ENCODE assay signal across 8 cellular contexts in the genomic region with DNA sequence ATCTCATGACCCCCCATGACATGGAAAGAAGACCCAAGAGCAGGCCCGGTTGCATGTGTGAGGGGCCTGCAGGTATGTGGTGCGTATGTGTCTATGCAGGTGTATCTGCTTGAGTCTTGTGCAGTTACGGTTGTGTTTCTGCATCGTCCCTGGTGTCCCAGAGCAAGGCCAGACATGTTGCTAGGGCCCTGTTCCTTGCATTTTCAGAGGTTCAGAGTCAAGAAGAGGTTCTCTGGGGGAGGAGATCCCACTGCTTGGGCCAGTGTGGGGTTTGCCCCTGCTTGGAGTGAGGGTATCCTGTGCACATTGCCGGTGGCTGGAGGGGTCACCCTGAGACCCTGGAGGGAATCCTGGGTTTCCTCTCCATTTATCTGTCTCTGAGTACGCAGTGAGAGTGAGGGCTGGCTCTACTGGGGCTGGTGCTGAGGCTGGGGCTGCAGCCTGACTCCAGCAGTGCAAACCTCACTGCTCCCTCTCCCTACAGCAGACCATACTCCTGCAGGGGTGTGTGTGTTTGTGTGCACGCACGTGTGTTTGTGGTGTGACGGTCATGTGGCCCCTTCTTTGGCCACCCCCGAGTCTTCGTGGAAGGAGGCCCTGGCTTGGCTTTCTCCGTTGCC. TPM values are rescaled to one million over a fixed set of nuclear protein-coding genes. Genes with fewer than 3 reads are reported as not detected.
DNase-seq lines count a peak whose midpoint lies in the region; ATAC-seq, FAIRE-seq and TF ChIP-seq lines count a peak whose summit lies in the region.

No MANE protein-coding gene starts in this region.

- peaks cover 92% of the 10 kb centered on the region for H3K79me2 ChIP-seq in hepatocyte

- H3K4me3 ChIP-seq in HFF-Myc (replicated peaks; ENCODE audit: low read depth, low read length): peak overlapping the region; percentile 95
- no peak overlapping the region for H3K4me3 ChIP-seq in hepatocyte
- peak overlapping the region in 1 of 2 donors; percentile 95 for H3K4me3 ChIP-seq in small intestine (ENCODE audit: low read depth in 1 of 2, low read length in 2 of 2)

- peak overlapping the region; percentile 97 for H3K27ac Mint-ChIP-seq in activated T-helper 17 cell treated with anti-CD3 and anti-CD28 coated beads, Interleukin-2, amount 50 U/mL, for 72 hours

- H3K9me2 ChIP-seq in hepatocyte (replicated peaks; ENCODE audit: insufficient read depth): no peaks in the 10 kb centered on the region

- no peak overlapping the region for H2AFZ ChIP-seq in hepatocyte

- DNase-seq in HFF-Myc (ENCODE audit: extremely low read depth, low read depth): no peak
- no peak for DNase-seq in hepatocyte (ENCODE audit: low spot score)
- no peak for DNase-seq in small intestine
- no peak for DNase-seq in NCI-H345 (lab: John Stamatoyannopoulos, UW)
- DNase-seq in activated gamma-delta T cell treated with Interleukin-2 at 50 U/mL for 16 hours: no peak
- DNase-seq in midbrain (lab: John Stamatoyannopoulos, UW): no peak

- no peak overlapping the region for H3K27ac ChIP-seq in hepatocyte
- peak overlapping the region; percentile 15 to 97 for H3K27ac ChIP-seq in small intestine (ENCODE audit: low read depth in 1 of 2, low read length in 1 of 2)

- peaks cover 45% of the 10 kb centered on the region for H3K4me1 Mint-ChIP-seq in activated T-helper 17 cell treated with anti-CD3 and anti-CD28 coated beads, Interleukin-2, amount 50 U/mL, for 72 hours

- FAIRE-seq in small intestine (lab: Jason Lieb, UNC): no peak

- no peak for ATAC-seq in activated T-helper 17 cell treated with anti-CD3 and anti-CD28 coated beads, Interleukin-2, amount 50 U/mL, for 72 hours (replicated peaks)
- no peak for ATAC-seq in HG03108 (IDR thresholded peaks at IDR 0.05; ENCODE audit: unreplicated experiment)

- H3K36me3 Mint-ChIP-seq in activated T-helper 17 cell treated with anti-CD3 and anti-CD28 coated beads, Interleukin-2, amount 50 U/mL, for 72 hours (ENCODE audit: low read depth): peaks cover 81% of the 10 kb centered on the region

- H3K27me3 Mint-ChIP-seq in activated T-helper 17 cell treated with anti-CD3 and anti-CD28 coated beads, Interleukin-2, amount 50 U/mL, for 72 hours: no peaks in the 10 kb centered on the region

- H4K20me1 ChIP-seq in hepatocyte (ENCODE audit: insufficient read depth, poor library complexity, severe bottlenecking): peaks cover 78% of the 10 kb centered on the region

- H3K4me1 ChIP-seq in hepatocyte (ENCODE audit: insufficient read depth) (peaks cover 38% of the 10 kb centered on the region), small intestine (ENCODE audit: control insufficient read depth in 2 of 2, insufficient read depth in 1 of 2, low read depth in 1 of 2, low read length in 1 of 2) (peaks cover 7 to 37% of the 10 kb centered on the region in 2 donors)

- peak overlapping the region; percentile 93 for H3K4me2 ChIP-seq in hepatocyte

- no peaks in the 10 kb centered on the region for H3K27me3 ChIP-seq in hepatocyte
- H3K27me3 ChIP-seq in small intestine (ENCODE audit: control insufficient read depth in 2 of 2, insufficient read depth in 2 of 2, low read length in 2 of 2): no peaks in the 10 kb centered on the region

- peak overlapping the region; percentile 99 for H3K4me3 Mint-ChIP-seq in activated T-helper 17 cell treated with anti-CD3 and anti-CD28 coated beads, Interleukin-2, amount 50 U/mL, for 72 hours

- no peaks in the 10 kb centered on the region for H3K36me3 ChIP-seq in hepatocyte (replicated peaks; ENCODE audit: insufficient read depth, low read depth)
- H3K36me3 ChIP-seq in small intestine (ENCODE audit: control insufficient read depth in 2 of 2, insufficient read depth in 2 of 2, low read length in 2 of 2): no peaks in the 10 kb centered on the region

- H3K9me3 ChIP-seq in hepatocyte (ENCODE audit: low read depth) (no peaks in the 10 kb centered on the region), small intestine (ENCODE audit: control insufficient read depth, low read depth) (no peaks in the 10 kb centered on the region)

- no peaks in the 10 kb centered on the region for H3K9me3 Mint-ChIP-seq in activated T-helper 17 cell treated with anti-CD3 and anti-CD28 coated beads, Interleukin-2, amount 50 U/mL, for 72 hours

- WGBS in hepatocyte (ENCODE audit: low lambda C conversion rate, missing lambda C conversion rate): 89% methylated on average over 12 of the region's 12 CpGs
- WGBS in small intestine, 3 donors: 16 to 30% (median 18%) methylated on average over 8 to 12 of the region's 12 CpGs

- TF ChIP-seq CTCF in HFF-Myc (IDR thresholded peaks at IDR 0.05; ENCODE audit: low read depth, low read length, missing control alignments) (no peak), hepatocyte (IDR thresholded peaks at IDR 0.05; ENCODE audit: poor library complexity) (no peak)

RNA-seq across cellular contexts. Expression of gene TRIM8, which starts 4.1 kb away (rescaled TPM):
- 10 to 100 TPM; 60.0 to 73.9 TPM for total RNA-seq in activated T-helper 17 cell treated with anti-CD3 and anti-CD28 coated beads, Interleukin-2, amount 50 U/mL, for 72 hours
- total RNA-seq in hepatocyte: 41.3 and 53.3 TPM in 2 replicates
- polyA plus RNA-seq in hepatocyte: 61.2 and 63.4 TPM in 2 replicates
- 10 to 100 TPM; 38.1 to 65.1 (median 39.8) TPM for polyA plus RNA-seq in small intestine
